Comparison of ENCODE assay signal across 34 cellular contexts in genomic region chr10:33882996-33883395, GRCh38.
"Had no signal": no experiment of that assay in that cellular context is flagged by ENCODE, and none has a peak within 500 bp of the region (broad histone marks: within the 10 kb centered on the region; RNA-seq: fewer than 3 reads in every experiment).

No MANE protein-coding gene starts in this region.

- H3K4me2 ChIP-seq: KMS-11 had no signal

- H3K27ac ChIP-seq: KMS-11 had no signal

- H3K9ac ChIP-seq: KMS-11 had no signal

- H3K4me3 ChIP-seq: MG63 had no signal

- H3K27me3 ChIP-seq: MG63 had no signal

- H3K36me3 ChIP-seq: MG63 had no signal

- H3K9me3 ChIP-seq: MG63 had no signal

- DNase-seq: Karpas-422, Kasumi-1, MG63, MM.1S, MV-4-11, NCI-H1048, NCI-H1092, NCI-H1092 treated with DMSO at 0.1 percent for 48 hours, NCI-H1105, NCI-H1105 treated with DMSO at 0.1 percent for 48 hours, NCI-H1417, NCI-H1417 treated with DMSO at 0.1 percent for 48 hours, NCI-H1436, NCI-H1436 treated with DMSO at 0.1 percent for 48 hours, NCI-H146, NCI-H1694, NCI-H1694 treated with DMSO at 0.1 percent for 48 hours, NCI-H187, NCI-H187 treated with DMSO at 0.1 percent for 48 hours, NCI-H1930, NCI-H2029, NCI-H2029 treated with DMSO at 0.1 percent for 48 hours, NCI-H2081, NCI-H2081 treated with DMSO at 0.1 percent for 48 hours, NCI-H2107, NCI-H2171, NCI-H2171 treated with DMSO at 0.1 percent for 48 hours, NCI-H2227 treated with DMSO at 0.1 percent for 48 hours, NCI-H226, NCI-H345, NCI-H446, NCI-H446 treated with DMSO at 0.1 percent for 48 hours, NCI-H510A had no signal
